ENCODE assay signal across 1 cellular context in the genomic region with DNA sequence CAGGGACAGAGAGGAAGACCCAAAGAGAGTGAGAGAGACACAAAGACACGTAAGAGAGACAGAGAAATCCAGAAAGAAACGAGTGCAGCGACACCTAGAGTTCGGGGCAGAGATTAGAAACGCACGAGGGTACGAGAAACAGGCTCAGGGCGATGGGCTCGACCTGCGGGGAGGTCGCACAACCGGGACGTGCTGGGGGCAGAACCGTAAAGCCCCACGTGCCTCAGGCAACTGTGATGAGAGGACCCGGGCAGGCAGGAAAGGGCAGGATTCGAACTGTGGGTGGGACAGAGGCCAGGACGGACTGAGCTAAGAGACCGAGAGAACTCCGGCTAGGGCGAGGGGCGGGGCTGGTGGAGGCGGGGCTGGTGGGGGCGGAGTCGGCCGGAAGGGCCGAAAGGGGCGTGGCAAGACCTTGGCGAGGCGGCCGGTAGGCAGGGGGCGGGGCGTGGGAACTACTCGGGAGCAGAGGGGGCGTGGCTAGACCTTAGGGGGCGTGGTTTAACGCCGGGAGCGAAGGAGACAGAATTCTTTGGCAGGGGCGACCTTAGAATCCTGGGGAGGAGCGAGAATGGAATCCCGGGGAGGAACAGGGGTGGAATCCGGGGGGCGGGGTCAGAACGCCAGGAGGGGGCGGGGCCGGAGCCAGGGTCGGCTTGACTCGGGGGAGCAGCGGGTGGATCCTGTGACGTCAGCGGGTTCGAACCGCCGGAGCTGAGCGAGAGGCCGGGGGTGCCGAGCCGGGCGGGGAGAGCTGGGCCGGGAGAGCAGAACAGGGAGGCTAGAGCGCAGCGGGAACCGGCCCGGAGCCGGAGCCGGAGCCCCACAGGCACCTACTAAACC.
TF ChIP-seq lines count a peak whose summit lies in the region.

Gene NECTIN2 (plus strand): TSS at position 686 of the 843 bp plus-strand sequence. CDS start 229 bp downstream, outside the sequence.

TF ChIP-seq in HepG2, 621 proteins besides CTCF, POLR2A, EP300 and RAD21 (continued from another document and continues in another):
- TF ChIP-seq, protein P1, sequence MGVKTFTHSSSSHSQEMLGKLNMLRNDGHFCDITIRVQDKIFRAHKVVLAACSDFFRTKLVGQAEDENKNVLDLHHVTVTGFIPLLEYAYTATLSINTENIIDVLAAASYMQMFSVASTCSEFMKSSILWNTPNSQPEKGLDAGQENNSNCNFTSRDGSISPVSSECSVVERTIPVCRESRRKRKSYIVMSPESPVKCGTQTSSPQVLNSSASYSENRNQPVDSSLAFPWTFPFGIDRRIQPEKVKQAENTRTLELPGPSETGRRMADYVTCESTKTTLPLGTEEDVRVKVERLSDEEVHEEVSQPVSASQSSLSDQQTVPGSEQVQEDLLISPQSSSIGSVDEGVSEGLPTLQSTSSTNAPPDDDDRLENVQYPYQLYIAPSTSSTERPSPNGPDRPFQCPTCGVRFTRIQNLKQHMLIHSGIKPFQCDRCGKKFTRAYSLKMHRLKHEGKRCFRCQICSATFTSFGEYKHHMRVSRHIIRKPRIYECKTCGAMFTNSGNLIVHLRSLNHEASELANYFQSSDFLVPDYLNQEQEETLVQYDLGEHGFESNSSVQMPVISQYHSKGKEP (CRISPR knock-in tag; IDR thresholded peaks at IDR 0.05) = no peak
- TF ChIP-seq RERE (CRISPR knock-in tag; IDR thresholded peaks at IDR 0.05; ENCODE audit: low read depth) (no peak), ZNF737 (CRISPR knock-in tag; IDR thresholded peaks at IDR 0.05; ENCODE audit: borderline replicate concordance) (no peak), ETV5 (CRISPR knock-in tag; IDR thresholded peaks at IDR 0.05; ENCODE audit: borderline replicate concordance) (peak; percentile 50), ZNF788 (CRISPR knock-in tag; IDR thresholded peaks at IDR 0.05; ENCODE audit: borderline replicate concordance) (no peak; the same call in 1 of the 2 replicates), ZNF20 (CRISPR knock-in tag; IDR thresholded peaks at IDR 0.05) (no peak), AKAP8 (CRISPR knock-in tag; IDR thresholded peaks at IDR 0.05) (no peak; the same call in 1 of the 2 replicates), CREB1 (IDR thresholded peaks at IDR 0.05) (peak; percentile 94), CREB1 (CRISPR knock-in tag; IDR thresholded peaks at IDR 0.05) (no peak; the same call in none of the 2 replicates), ZSCAN29 (CRISPR knock-in tag; conservative IDR thresholded peaks at IDR 0.05) (no peak), KMT2A (CRISPR knock-in tag; IDR thresholded peaks at IDR 0.05) (no peak), ZSCAN30 (CRISPR knock-in tag; IDR thresholded peaks at IDR 0.05) (no peak), MTA1 (CRISPR knock-in tag; IDR thresholded peaks at IDR 0.05; ENCODE audit: borderline replicate concordance) (peak; percentile 45; the same call in 1 of the 2 replicates), ZNF10 (CRISPR knock-in tag; IDR thresholded peaks at IDR 0.05; ENCODE audit: borderline replicate concordance, low read depth) (no peak), NR3C1 (CRISPR knock-in tag; IDR thresholded peaks at IDR 0.05) (no peak), ZNF614 (CRISPR knock-in tag; IDR thresholded peaks at IDR 0.05; ENCODE audit: borderline replicate concordance) (0 out of 2 replicates have a peak, but pooled peaks have one; percentile 51), RNF2 (conservative IDR thresholded peaks at IDR 0.05; ENCODE audit: low read depth) (no peak), JUN (CRISPR knock-in tag; IDR thresholded peaks at IDR 0.05) (no peak), ZBTB7B (CRISPR knock-in tag; IDR thresholded peaks at IDR 0.05) (no peak), ZNF383 (CRISPR knock-in tag; IDR thresholded peaks at IDR 0.05; ENCODE audit: borderline replicate concordance) (no peak), NFATC3 (CRISPR knock-in tag; IDR thresholded peaks at IDR 0.05) (no peak), ZNF550 (CRISPR knock-in tag; IDR thresholded peaks at IDR 0.05; ENCODE audit: borderline replicate concordance) (no peak), ZNF746 (CRISPR knock-in tag; IDR thresholded peaks at IDR 0.05) (no peak), NFKBIZ (CRISPR knock-in tag; IDR thresholded peaks at IDR 0.05) (no peak), ATF7 (IDR thresholded peaks at IDR 0.05) (peak; percentile 75), ATF7 (CRISPR knock-in tag; IDR thresholded peaks at IDR 0.05) (peak; percentile 18; the same call in 1 of the 2 replicates), MXD1 (CRISPR knock-in tag; IDR thresholded peaks at IDR 0.05) (no peak; the same call in 1 of the 2 replicates), ZNF296 (CRISPR knock-in tag; conservative IDR thresholded peaks at IDR 0.05) (no peak)
- TF ChIP-seq, protein P2, sequence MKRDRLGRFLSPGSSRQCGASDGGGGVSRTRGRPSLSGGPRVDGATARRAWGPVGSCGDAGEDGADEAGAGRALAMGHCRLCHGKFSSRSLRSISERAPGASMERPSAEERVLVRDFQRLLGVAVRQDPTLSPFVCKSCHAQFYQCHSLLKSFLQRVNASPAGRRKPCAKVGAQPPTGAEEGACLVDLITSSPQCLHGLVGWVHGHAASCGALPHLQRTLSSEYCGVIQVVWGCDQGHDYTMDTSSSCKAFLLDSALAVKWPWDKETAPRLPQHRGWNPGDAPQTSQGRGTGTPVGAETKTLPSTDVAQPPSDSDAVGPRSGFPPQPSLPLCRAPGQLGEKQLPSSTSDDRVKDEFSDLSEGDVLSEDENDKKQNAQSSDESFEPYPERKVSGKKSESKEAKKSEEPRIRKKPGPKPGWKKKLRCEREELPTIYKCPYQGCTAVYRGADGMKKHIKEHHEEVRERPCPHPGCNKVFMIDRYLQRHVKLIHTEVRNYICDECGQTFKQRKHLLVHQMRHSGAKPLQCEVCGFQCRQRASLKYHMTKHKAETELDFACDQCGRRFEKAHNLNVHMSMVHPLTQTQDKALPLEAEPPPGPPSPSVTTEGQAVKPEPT (CRISPR knock-in tag; IDR thresholded peaks at IDR 0.05; ENCODE audit: low read depth) = no peak
- TF ChIP-seq, protein P3, sequence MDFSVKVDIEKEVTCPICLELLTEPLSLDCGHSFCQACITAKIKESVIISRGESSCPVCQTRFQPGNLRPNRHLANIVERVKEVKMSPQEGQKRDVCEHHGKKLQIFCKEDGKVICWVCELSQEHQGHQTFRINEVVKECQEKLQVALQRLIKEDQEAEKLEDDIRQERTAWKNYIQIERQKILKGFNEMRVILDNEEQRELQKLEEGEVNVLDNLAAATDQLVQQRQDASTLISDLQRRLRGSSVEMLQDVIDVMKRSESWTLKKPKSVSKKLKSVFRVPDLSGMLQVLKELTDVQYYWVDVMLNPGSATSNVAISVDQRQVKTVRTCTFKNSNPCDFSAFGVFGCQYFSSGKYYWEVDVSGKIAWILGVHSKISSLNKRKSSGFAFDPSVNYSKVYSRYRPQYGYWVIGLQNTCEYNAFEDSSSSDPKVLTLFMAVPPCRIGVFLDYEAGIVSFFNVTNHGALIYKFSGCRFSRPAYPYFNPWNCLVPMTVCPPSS (IDR thresholded peaks at IDR 0.05) = no peak
- TF ChIP-seq, protein P4, sequence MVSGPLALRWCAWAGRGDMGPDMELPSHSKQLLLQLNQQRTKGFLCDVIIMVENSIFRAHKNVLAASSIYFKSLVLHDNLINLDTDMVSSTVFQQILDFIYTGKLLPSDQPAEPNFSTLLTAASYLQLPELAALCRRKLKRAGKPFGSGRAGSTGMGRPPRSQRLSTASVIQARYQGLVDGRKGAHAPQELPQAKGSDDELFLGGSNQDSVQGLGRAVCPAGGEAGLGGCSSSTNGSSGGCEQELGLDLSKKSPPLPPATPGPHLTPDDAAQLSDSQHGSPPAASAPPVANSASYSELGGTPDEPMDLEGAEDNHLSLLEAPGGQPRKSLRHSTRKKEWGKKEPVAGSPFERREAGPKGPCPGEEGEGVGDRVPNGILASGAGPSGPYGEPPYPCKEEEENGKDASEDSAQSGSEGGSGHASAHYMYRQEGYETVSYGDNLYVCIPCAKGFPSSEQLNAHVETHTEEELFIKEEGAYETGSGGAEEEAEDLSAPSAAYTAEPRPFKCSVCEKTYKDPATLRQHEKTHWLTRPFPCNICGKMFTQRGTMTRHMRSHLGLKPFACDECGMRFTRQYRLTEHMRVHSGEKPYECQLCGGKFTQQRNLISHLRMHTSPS (CRISPR knock-in tag; IDR thresholded peaks at IDR 0.05; ENCODE audit: low read depth) = no peak
- TF ChIP-seq, protein P5, sequence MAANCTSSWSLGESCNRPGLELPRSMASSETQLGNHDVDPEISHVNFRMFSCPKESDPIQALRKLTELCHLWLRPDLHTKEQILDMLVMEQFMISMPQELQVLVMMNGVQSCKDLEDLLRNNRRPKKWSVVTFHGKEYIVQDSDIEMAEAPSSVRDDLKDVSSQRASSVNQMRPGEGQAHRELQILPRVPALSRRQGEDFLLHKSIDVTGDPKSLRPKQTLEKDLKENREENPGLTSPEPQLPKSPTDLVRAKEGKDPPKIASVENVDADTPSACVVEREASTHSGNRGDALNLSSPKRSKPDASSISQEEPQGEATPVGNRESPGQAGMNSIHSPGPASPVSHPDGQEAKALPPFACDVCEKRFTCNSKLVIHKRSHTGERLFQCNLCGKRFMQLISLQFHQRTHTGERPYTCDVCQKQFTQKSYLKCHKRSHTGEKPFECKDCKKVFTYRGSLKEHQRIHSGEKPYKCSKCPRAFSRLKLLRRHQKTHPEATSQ (CRISPR knock-in tag; IDR thresholded peaks at IDR 0.05; ENCODE audit: borderline replicate concordance) = no peak
- TF ChIP-seq, protein P6, sequence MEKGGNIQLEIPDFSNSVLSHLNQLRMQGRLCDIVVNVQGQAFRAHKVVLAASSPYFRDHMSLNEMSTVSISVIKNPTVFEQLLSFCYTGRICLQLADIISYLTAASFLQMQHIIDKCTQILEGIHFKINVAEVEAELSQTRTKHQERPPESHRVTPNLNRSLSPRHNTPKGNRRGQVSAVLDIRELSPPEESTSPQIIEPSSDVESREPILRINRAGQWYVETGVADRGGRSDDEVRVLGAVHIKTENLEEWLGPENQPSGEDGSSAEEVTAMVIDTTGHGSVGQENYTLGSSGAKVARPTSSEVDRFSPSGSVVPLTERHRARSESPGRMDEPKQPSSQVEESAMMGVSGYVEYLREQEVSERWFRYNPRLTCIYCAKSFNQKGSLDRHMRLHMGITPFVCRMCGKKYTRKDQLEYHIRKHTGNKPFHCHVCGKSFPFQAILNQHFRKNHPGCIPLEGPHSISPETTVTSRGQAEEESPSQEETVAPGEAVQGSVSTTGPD (CRISPR knock-in tag; IDR thresholded peaks at IDR 0.05) = 0 out of 2 replicates have a peak, but pooled peaks have one; percentile 8
- TF ChIP-seq, protein P7, sequence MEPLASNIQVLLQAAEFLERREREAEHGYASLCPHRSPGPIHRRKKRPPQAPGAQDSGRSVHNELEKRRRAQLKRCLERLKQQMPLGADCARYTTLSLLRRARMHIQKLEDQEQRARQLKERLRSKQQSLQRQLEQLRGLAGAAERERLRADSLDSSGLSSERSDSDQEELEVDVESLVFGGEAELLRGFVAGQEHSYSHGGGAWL (CRISPR knock-in tag; IDR thresholded peaks at IDR 0.05) = peak; percentile 25
